Comparison of ENCODE assay signal across 36 cellular contexts in the genomic region with DNA sequence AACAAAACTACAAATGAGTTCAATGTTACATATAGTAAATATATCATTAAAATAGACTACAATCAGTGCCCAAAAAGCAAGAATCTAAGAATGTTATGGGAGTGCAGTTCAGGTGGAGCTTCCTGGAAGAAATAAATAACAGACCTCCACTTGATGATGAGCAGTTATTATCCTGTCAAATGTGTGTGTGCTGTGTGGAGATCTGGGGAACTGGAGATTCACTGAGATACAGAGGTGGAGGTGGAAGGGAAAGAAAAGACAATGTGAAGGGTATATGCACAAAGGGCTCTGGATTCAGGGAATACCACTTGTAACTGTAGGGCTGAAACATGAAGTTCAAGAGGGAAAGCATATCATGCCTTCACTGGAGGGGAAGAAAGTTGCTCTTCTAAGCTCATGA.
"Had no signal": no experiment of that assay in that cellular context is flagged by ENCODE, and none has a peak within 500 bp of the region (broad histone marks: within the 10 kb centered on the region; RNA-seq: fewer than 3 reads in every experiment).

No MANE protein-coding gene starts in this region.

- H3K36me3 ChIP-seq: adrenal gland, brain microvascular endothelial cell, breast epithelium had no signal

- H3K4me1 Mint-ChIP-seq: activated B cell treated with CpG ODN at 0.5 μM for 24 hours; activated CD4-positive, alpha-beta T cell treated with anti-CD3 and anti-CD28 coated beads, Interleukin-2, amount 10 ng/mL, durations not matched to agents 24 days and 14 days; activated naive CD8-positive, alpha-beta T cell treated with anti-CD3 and anti-CD28 coated beads for 36 hours; activated T-helper 17 cell treated with anti-CD3 and anti-CD28 coated beads, Interleukin-2, amount 50 U/mL, for 72 hours had no signal

- H3K27me3 Mint-ChIP-seq: activated B cell treated with CpG ODN at 0.5 μM for 24 hours; activated CD4-positive, alpha-beta memory T cell treated with anti-CD3 and anti-CD28 coated beads for 36 hours; activated CD8-positive, alpha-beta T cell treated with anti-CD3 and anti-CD28 coated beads for 36 hours; activated naive CD8-positive, alpha-beta T cell treated with anti-CD3 and anti-CD28 coated beads for 36 hours; activated T-helper 17 cell treated with anti-CD3 and anti-CD28 coated beads, Interleukin-2, amount 50 U/mL, for 72 hours had no signal

- FAIRE-seq: astrocyte, TTC549 had no signal

- H3K36me3 Mint-ChIP-seq: activated CD4-positive, alpha-beta memory T cell treated with anti-CD3 and anti-CD28 coated beads for 36 hours; activated naive CD4-positive, alpha-beta T cell treated with anti-CD3 and anti-CD28 coated beads, Interleukin-2, amount 50 U/mL, for 72 hours; activated naive CD8-positive, alpha-beta T cell treated with anti-CD3 and anti-CD28 coated beads for 36 hours had no signal

- H3K27ac ChIP-seq: adrenal gland, body of pancreas, brain microvascular endothelial cell, breast epithelium, VCaP had no signal

- H3K4me3 ChIP-seq: adrenal gland, body of pancreas, breast epithelium had no signal

- H3K27me3 ChIP-seq: adrenal gland, body of pancreas, brain microvascular endothelial cell, breast epithelium had no signal

- DNase-seq: activated B cell treated with CpG ODN at 0.5 μM for 24 hours; activated CD4-positive, alpha-beta memory T cell treated with anti-CD3 and anti-CD28 coated beads for 36 hours; activated CD4-positive, alpha-beta T cell treated with anti-CD3 and anti-CD28 coated beads for 4 hours; activated CD4-positive, alpha-beta T cell treated with anti-CD3 and anti-CD28 coated beads, Interleukin-2, amount 10 ng/mL, durations not matched to agents 24 days and 14 days; activated CD4-positive, alpha-beta T cell treated with anti-CD3 and anti-CD28 coated beads, Interleukin-2, amount 50 U/mL, for 1 hour; activated CD4-positive, alpha-beta T cell treated with anti-CD3 and anti-CD28 coated beads, Interleukin-2, amount 50 U/mL, for 4 hours; activated CD4-positive, CD25-positive, alpha-beta regulatory T cell treated with anti-CD3 and anti-CD28 coated beads, Interleukin-2, amount 50 U/mL, for 72 hours; activated CD8-positive, alpha-beta memory T cell treated with anti-CD3 and anti-CD28 coated beads, Interleukin-2, amount 50 U/mL, for 4 hours; activated CD8-positive, alpha-beta T cell treated with anti-CD3 and anti-CD28 coated beads for 36 hours; activated effector memory CD4-positive, alpha-beta T cell treated with anti-CD3 and anti-CD28 coated beads, Interleukin-2, amount 50 U/mL, for 16 hours; activated gamma-delta T cell treated with Interleukin-2 at 50 U/mL for 16 hours; activated naive CD4-positive, alpha-beta T cell; activated naive CD4-positive, alpha-beta T cell treated with anti-CD3 and anti-CD28 coated beads for 36 hours; activated naive CD4-positive, alpha-beta T cell treated with anti-CD3 and anti-CD28 coated beads, Interleukin-2, amount 50 U/mL, for 16 hours; activated naive CD8-positive, alpha-beta T cell treated with anti-CD3 and anti-CD28 coated beads for 36 hours; activated T-cell treated with anti-CD3 and anti-CD28 coated beads for 4 hours; activated T-cell treated with anti-CD3 and anti-CD28 coated beads, Interleukin-2, amount 50 U/mL, for 1 hour; activated T-cell treated with anti-CD3 and anti-CD28 coated beads, Interleukin-2, amount 50 U/mL, for 4 hours; activated T-cell treated with anti-CD3 and anti-CD28 coated beads, Interleukin-2, amount 50 U/mL, for 72 hours; adrenal gland; amniotic stem cell; aorta; body of pancreas; brain microvascular endothelial cell; central memory CD4-positive, alpha-beta T cell; T-helper 2 cell; T-helper 9 cell had no signal

- H3K4me3 Mint-ChIP-seq: activated B cell treated with CpG ODN at 0.5 μM for 24 hours; activated CD4-positive, alpha-beta memory T cell treated with anti-CD3 and anti-CD28 coated beads for 36 hours; activated CD4-positive, alpha-beta T cell treated with anti-CD3 and anti-CD28 coated beads, Interleukin-2, amount 10 ng/mL, durations not matched to agents 24 days and 14 days; activated CD8-positive, alpha-beta T cell treated with anti-CD3 and anti-CD28 coated beads for 36 hours; activated naive CD4-positive, alpha-beta T cell treated with anti-CD3 and anti-CD28 coated beads for 36 hours; activated naive CD8-positive, alpha-beta T cell treated with anti-CD3 and anti-CD28 coated beads for 36 hours; activated T-cell treated with anti-CD3 and anti-CD28 coated beads, Interleukin-2, amount 50 U/mL, for 4 hours; activated T-cell treated with anti-CD3 and anti-CD28 coated beads, Interleukin-2, amount 50 U/mL, for 72 hours; activated T-helper 1 cell treated with anti-CD3 and anti-CD28 coated beads, Interleukin-12 subunit alpha, Interleukin-12 subunit beta, Interleukin-2, Interleukin-4 antibody, amounts not matched to agents 30 ng/mL and 10 ng/mL and 1 ng/mL, durations not matched to agents 14 hours and 24 hours and 36 hours; activated T-helper 17 cell treated with anti-CD3 and anti-CD28 coated beads, Interleukin-2, amount 50 U/mL, for 72 hours; T-helper 1 cell treated with Interleukin-12 subunit alpha and Interleukin-12 subunit beta and Interleukin-4 antibody, amounts not matched to agents 30 μg/mL and 1 μg/mL, for 36 hours; T-helper 2 cell treated with Interferon-gamma antibody and Interleukin-4, amounts not matched to agents 5 μg/mL and 100 μg/mL, for 36 hours had no signal

- ATAC-seq: activated CD8-positive, alpha-beta T cell treated with anti-CD3 and anti-CD28 coated beads for 36 hours; activated naive CD4-positive, alpha-beta T cell treated with anti-CD3 and anti-CD28 coated beads, Interleukin-2, amount 50 U/mL, for 72 hours; activated T-cell treated with anti-CD3 and anti-CD28 coated beads, Interleukin-2, amount 50 U/mL, for 4 hours; activated T-cell treated with anti-CD3 and anti-CD28 coated beads, Interleukin-2, amount 50 U/mL, for 72 hours; activated T-helper 17 cell treated with anti-CD3 and anti-CD28 coated beads, Interleukin-2, amount 50 U/mL, for 72 hours; body of pancreas had no signal

- H3K9me3 ChIP-seq: adrenal gland, body of pancreas, breast epithelium had no signal

- H3K4me1 ChIP-seq: adrenal gland, body of pancreas, breast epithelium had no signal

- H3K9me3 Mint-ChIP-seq: activated B cell treated with CpG ODN at 0.5 μM for 24 hours; activated CD4-positive, alpha-beta T cell treated with anti-CD3 and anti-CD28 coated beads, Interleukin-2, amount 10 ng/mL, durations not matched to agents 24 days and 14 days; activated CD8-positive, alpha-beta T cell treated with anti-CD3 and anti-CD28 coated beads for 36 hours; activated naive CD4-positive, alpha-beta T cell treated with anti-CD3 and anti-CD28 coated beads for 36 hours; activated naive CD4-positive, alpha-beta T cell treated with anti-CD3 and anti-CD28 coated beads, Interleukin-2, amount 50 U/mL, for 72 hours; activated naive CD8-positive, alpha-beta T cell treated with anti-CD3 and anti-CD28 coated beads for 36 hours; activated T-cell treated with anti-CD3 and anti-CD28 coated beads, Interleukin-2, amount 50 U/mL, for 4 hours; activated T-helper 1 cell treated with anti-CD3 and anti-CD28 coated beads, Interleukin-12 subunit alpha, Interleukin-12 subunit beta, Interleukin-2, Interleukin-4 antibody, amounts not matched to agents 30 ng/mL and 10 ng/mL and 1 ng/mL, durations not matched to agents 14 hours and 24 hours and 36 hours; T-helper 1 cell treated with Interleukin-12 subunit alpha and Interleukin-12 subunit beta and Interleukin-4 antibody, amounts not matched to agents 30 μg/mL and 1 μg/mL, for 36 hours; T-helper 2 cell treated with Interferon-gamma antibody and Interleukin-4, amounts not matched to agents 5 μg/mL and 100 μg/mL, for 36 hours had no signal

- H3K27ac Mint-ChIP-seq: activated B cell treated with CpG ODN at 0.5 μM for 24 hours; activated CD4-positive, alpha-beta memory T cell treated with anti-CD3 and anti-CD28 coated beads for 36 hours; activated CD4-positive, alpha-beta T cell treated with anti-CD3 and anti-CD28 coated beads, Interleukin-2, amount 10 ng/mL, durations not matched to agents 24 days and 14 days; activated CD8-positive, alpha-beta T cell treated with anti-CD3 and anti-CD28 coated beads for 36 hours; activated naive CD4-positive, alpha-beta T cell treated with anti-CD3 and anti-CD28 coated beads for 36 hours; activated naive CD4-positive, alpha-beta T cell treated with anti-CD3 and anti-CD28 coated beads, Interleukin-2, amount 50 U/mL, for 72 hours; activated naive CD8-positive, alpha-beta T cell treated with anti-CD3 and anti-CD28 coated beads for 36 hours; activated T-cell treated with anti-CD3 and anti-CD28 coated beads, Interleukin-2, amount 50 U/mL, for 72 hours; activated T-helper 1 cell treated with anti-CD3 and anti-CD28 coated beads, Interleukin-12 subunit alpha, Interleukin-12 subunit beta, Interleukin-2, Interleukin-4 antibody, amounts not matched to agents 30 ng/mL and 10 ng/mL and 1 ng/mL, durations not matched to agents 14 hours and 24 hours and 36 hours; activated T-helper 17 cell treated with anti-CD3 and anti-CD28 coated beads, Interleukin-2, amount 50 U/mL, for 72 hours; T-helper 1 cell treated with Interleukin-12 subunit alpha and Interleukin-12 subunit beta and Interleukin-4 antibody, amounts not matched to agents 30 μg/mL and 1 μg/mL, for 36 hours; T-helper 2 cell treated with Interferon-gamma antibody and Interleukin-4, amounts not matched to agents 5 μg/mL and 100 μg/mL, for 36 hours had no signal
